ENCODE assay signal across 32 cellular contexts in the genomic region with DNA sequence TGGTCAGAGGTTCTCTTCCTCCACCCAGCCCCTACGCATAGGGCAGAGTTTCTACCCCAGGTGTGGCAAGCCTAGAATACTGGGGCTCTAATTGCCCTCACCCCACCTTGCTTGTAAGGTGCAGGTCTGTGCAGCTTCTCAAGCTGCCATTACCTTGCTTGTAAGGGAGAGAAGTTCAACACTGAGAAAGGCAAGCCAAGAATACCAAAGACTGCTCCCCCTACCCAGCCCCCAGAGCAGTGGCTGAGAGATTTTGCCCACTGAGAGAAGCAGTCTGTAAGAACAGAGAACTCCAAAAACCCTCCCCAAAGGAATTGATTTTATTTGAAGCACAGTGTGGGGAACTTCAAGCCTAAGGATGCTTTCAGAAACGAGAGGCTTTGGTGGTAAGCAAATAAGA.
"Had no signal": no experiment of that assay in that cellular context is flagged by ENCODE, and none has a peak within 500 bp of the region (broad histone marks: within the 10 kb centered on the region; RNA-seq: fewer than 3 reads in every experiment).

No MANE protein-coding gene starts in this region.

- H3K36me3 Mint-ChIP-seq: activated CD8-positive, alpha-beta memory T cell treated with anti-CD3 and anti-CD28 coated beads, Interleukin-2, amount 10 ng/mL, durations not matched to agents 7 days and 5 days; activated naive CD4-positive, alpha-beta T cell treated with anti-CD3 and anti-CD28 coated beads, Interleukin-2, amount 50 U/mL, for 24 hours; activated naive CD8-positive, alpha-beta T cell treated with anti-CD3 and anti-CD28 coated beads, Interleukin-2, amount 10 ng/mL, durations not matched to agents 7 days and 5 days; T-cell had no signal

- ATAC-seq: activated CD8-positive, alpha-beta memory T cell treated with anti-CD3 and anti-CD28 coated beads, Interleukin-2, amount 10 ng/mL, durations not matched to agents 7 days and 5 days; PC-3; Right ventricle myocardium inferior; SK-N-SH treated with all-trans-retinoic acid at 6 μM for 48 hours; T-cell; T-helper 17 cell had no signal

- H3K36me3 ChIP-seq: ascending aorta had no signal

- H3K4me3 Mint-ChIP-seq: activated CD4-positive, alpha-beta memory T cell treated with anti-CD3 and anti-CD28 coated beads, Interleukin-2, amount 10 ng/mL, durations not matched to agents 7 days and 5 days; activated CD8-positive, alpha-beta memory T cell treated with anti-CD3 and anti-CD28 coated beads, Interleukin-2, amount 10 ng/mL, durations not matched to agents 7 days and 5 days; activated naive CD4-positive, alpha-beta T cell treated with anti-CD3 and anti-CD28 coated beads, Interleukin-2, amount 50 U/mL, for 24 hours; activated naive CD8-positive, alpha-beta T cell treated with anti-CD3 and anti-CD28 coated beads, Interleukin-2, amount 10 ng/mL, durations not matched to agents 7 days and 5 days; T-cell; T-helper 17 cell had no signal

- H3K9ac ChIP-seq: KMS-11 had no signal

- H3K9me3 Mint-ChIP-seq: activated CD4-positive, alpha-beta memory T cell treated with anti-CD3 and anti-CD28 coated beads, Interleukin-2, amount 10 ng/mL, durations not matched to agents 7 days and 5 days; activated naive CD4-positive, alpha-beta T cell treated with anti-CD3 and anti-CD28 coated beads, Interleukin-2, amount 50 U/mL, for 24 hours; activated naive CD8-positive, alpha-beta T cell treated with anti-CD3 and anti-CD28 coated beads, Interleukin-2, amount 10 ng/mL, durations not matched to agents 7 days and 5 days; T-cell had no signal

- DNase-seq: activated CD4-positive, alpha-beta memory T cell treated with anti-CD3 and anti-CD28 coated beads, Interleukin-2, amount 10 ng/mL, durations not matched to agents 7 days and 5 days; activated CD4-positive, alpha-beta T cell treated with anti-CD3 and anti-CD28 coated beads for 1 hour; activated CD4-positive, alpha-beta T cell treated with anti-CD3 and anti-CD28 coated beads for 48 hours; activated CD4-positive, CD25-positive, alpha-beta regulatory T cell; activated CD8-positive, alpha-beta memory T cell treated with anti-CD3 and anti-CD28 coated beads for 24 hours; activated CD8-positive, alpha-beta memory T cell treated with anti-CD3 and anti-CD28 coated beads, Interleukin-2, amount 10 ng/mL, durations not matched to agents 7 days and 5 days; activated CD8-positive, alpha-beta memory T cell treated with anti-CD3 and anti-CD28 coated beads, Interleukin-2, amount 50 U/mL, for 48 hours; activated effector memory CD4-positive, alpha-beta T cell treated with anti-CD3 and anti-CD28 coated beads, Interleukin-2, amount 50 U/mL, for 16 hours; activated naive CD4-positive, alpha-beta T cell; activated naive CD8-positive, alpha-beta T cell treated with anti-CD3 and anti-CD28 coated beads, Interleukin-2, amount 10 ng/mL, durations not matched to agents 7 days and 5 days; activated T-cell treated with anti-CD3 and anti-CD28 coated beads, Interleukin-2, amount 50 U/mL, for 48 hours; amygdala; NCI-H1092 treated with DMSO at 0.1 percent for 48 hours; NCI-H1436; NCI-H1694; NCI-H1930; NCI-H2081 treated with DMSO at 0.1 percent for 48 hours; NCI-H345; NCI-H526; NCI-H748 treated with DMSO at 0.1 percent for 48 hours; NK-92 treated with Interleukin-12 subunit alpha and Interleukin-12 subunit beta, amount 100 ng/mL, for 24 hours; PC-3; SIG-M5; T-cell; T-helper 17 cell had no signal

- H3K27ac ChIP-seq: ascending aorta, KMS-11, RWPE1, VCaP had no signal

- H3K4me1 Mint-ChIP-seq: activated CD4-positive, alpha-beta memory T cell treated with anti-CD3 and anti-CD28 coated beads, Interleukin-2, amount 10 ng/mL, durations not matched to agents 7 days and 5 days; activated CD8-positive, alpha-beta memory T cell treated with anti-CD3 and anti-CD28 coated beads, Interleukin-2, amount 10 ng/mL, durations not matched to agents 7 days and 5 days; activated naive CD4-positive, alpha-beta T cell treated with anti-CD3 and anti-CD28 coated beads, Interleukin-2, amount 50 U/mL, for 24 hours; activated naive CD8-positive, alpha-beta T cell treated with anti-CD3 and anti-CD28 coated beads, Interleukin-2, amount 10 ng/mL, durations not matched to agents 7 days and 5 days; T-helper 17 cell had no signal

- H3K27ac Mint-ChIP-seq: activated CD4-positive, alpha-beta memory T cell treated with anti-CD3 and anti-CD28 coated beads, Interleukin-2, amount 10 ng/mL, durations not matched to agents 7 days and 5 days; activated CD8-positive, alpha-beta memory T cell treated with anti-CD3 and anti-CD28 coated beads, Interleukin-2, amount 10 ng/mL, durations not matched to agents 7 days and 5 days; activated naive CD4-positive, alpha-beta T cell treated with anti-CD3 and anti-CD28 coated beads, Interleukin-2, amount 50 U/mL, for 24 hours; activated naive CD8-positive, alpha-beta T cell treated with anti-CD3 and anti-CD28 coated beads, Interleukin-2, amount 10 ng/mL, durations not matched to agents 7 days and 5 days; T-cell; T-helper 17 cell had no signal

- H3K4me2 ChIP-seq: KMS-11 had no signal

- H3K9me3 ChIP-seq: ascending aorta had no signal

- H3K27me3 ChIP-seq: ascending aorta had no signal

- H3K4me3 ChIP-seq: ascending aorta had no signal

- H3K4me1 ChIP-seq: ascending aorta had no signal
